19 cellular contexts compared by ENCODE assay signal in genomic region chr10:110447886-110448285, GRCh38. TPM values are rescaled to one million over a fixed set of nuclear protein-coding genes. Genes with fewer than 3 reads are reported as not detected.
DNase-seq lines count a peak whose midpoint lies in the region; ATAC-seq and TF ChIP-seq lines count a peak whose summit lies in the region.
"Had no signal": no experiment of that assay in that cellular context is flagged by ENCODE, and none has a peak within 500 bp of the region (broad histone marks: within the 10 kb centered on the region; RNA-seq: fewer than 3 reads in every experiment).

No MANE protein-coding gene starts in this region.

- H3F3A ChIP-seq in SK-N-SH (replicated peaks; ENCODE audit: insufficient read depth) = peaks cover 17% of the 10 kb centered on the region

- 100% methylated on average over 1 of the region's 1 CpG for WGBS in SK-N-SH (ENCODE audit: low lambda C conversion rate)
- WGBS in spleen, 5 donors = 94 to 100% (median 97%) methylated on average over 1 of the region's 1 CpG

- intact Hi-C loops in spleen (cut with DNase I; ENCODE audit: low total_unique reads) = no loop called here

- POLR2A ChIA-PET in SK-N-SH (lab: Yijun Ruan, JAX) = no interaction called here

- H3K9me2 ChIP-seq in SK-N-SH = no peaks in the 10 kb centered on the region

- H3K79me2 ChIP-seq in SK-N-SH (ENCODE audit: insufficient read depth) = no peaks in the 10 kb centered on the region

- H3K4me1 ChIP-seq in SK-N-SH (ENCODE audit: control insufficient read depth in 1 of 2, insufficient read depth in 2 of 2, low read depth in 1 of 2, low read length in 1 of 2) (peaks cover 10 to 18% of the 10 kb centered on the region in 2 experiments; a peak in 1 of 4 replicates), spleen (peaks cover 0 to 16% (median 0%) of the 10 kb centered on the region in 6 donors)

- H3K4me3 ChIP-seq in SK-N-SH (ENCODE audit: low read depth in 2 of 2, low read length in 1 of 2) = no peak overlapping the region
- H3K4me3 ChIP-seq in spleen = no peak overlapping the region
- H3K4me3 ChIP-seq: upper lobe of left lung had no signal

- H3K4me2 ChIP-seq in SK-N-SH = no peak overlapping the region

- H3K36me3 ChIP-seq in SK-N-SH (replicated peaks in 1 of 2; ENCODE audit: control insufficient read depth in 1 of 2, insufficient read depth in 2 of 2, low read length in 1 of 2) (no peaks in the 10 kb centered on the region), spleen (no peaks in the 10 kb centered on the region)
- H3K36me3 ChIP-seq: upper lobe of left lung had no signal

- TF ChIP-seq RAD21 in SK-N-SH (IDR thresholded peaks at IDR 0.05; ENCODE audit: low read length) = no peak

- CTCF ChIA-PET in SK-N-SH (lab: Yijun Ruan, JAX) = interaction anchor here (0.8 kb wide), 1 partner anchor 30 kb away, joined by 3 read pairs; no protein-coding TSS in a partner anchor

- TF ChIP-seq EP300 in SK-N-SH (IDR thresholded peaks at IDR 0.05; ENCODE audit: borderline replicate concordance in 1 of 2, low read depth in 1 of 2, low read length in 1 of 2) = no peak

- H3K27me3 ChIP-seq in SK-N-SH (ENCODE audit: insufficient read depth) (no peaks in the 10 kb centered on the region), spleen (replicated peaks in 1 of 7) (no peaks in the 10 kb centered on the region)
- H3K27me3 ChIP-seq: upper lobe of left lung had no signal

- H3K27ac ChIP-seq in SK-N-SH (ENCODE audit: low read depth in 2 of 2, low read length in 1 of 2) = peak overlapping the region; percentile 12 to 94; a peak in 3 of 4 replicates
- peak overlapping the region; percentile 80 for H3K27ac ChIP-seq in epithelial cell of prostate
- no peak overlapping the region for H3K27ac ChIP-seq in spleen

- peak overlapping the region; percentile 88 for H2AFZ ChIP-seq in SK-N-SH (ENCODE audit: low read depth)

- H3K9ac ChIP-seq in SK-N-SH = peak overlapping the region; percentile 51; the same call in 1 of the 2 replicates

- ATAC-seq in SK-N-SH treated with all-trans-retinoic acid at 6 μM for 48 hours (no peak), omental fat pad (ENCODE audit: low FRiP score) (no peak)

- no peak for DNase-seq in SK-N-SH
- peak; percentile 60 for DNase-seq in RKO (ENCODE audit: low spot score)
- no peak for DNase-seq in epithelial cell of prostate (ENCODE audit: low read depth, low spot score)
- peak; percentile 2 for DNase-seq in spleen
- DNase-seq in iPS-NIHi11 (ENCODE audit: low spot score) = no peak
- DNase-seq in amygdala (lab: John Stamatoyannopoulos, UW) = no peak
- no peak for DNase-seq in omental fat pad (ENCODE audit: low spot score)
- DNase-seq: activated CD4-positive, alpha-beta T cell treated with anti-CD3 and anti-CD28 coated beads for 48 hours; activated naive CD4-positive, alpha-beta T cell treated with anti-CD3 and anti-CD28 coated beads for 36 hours; CD4-positive, CD25-positive, alpha-beta regulatory T cell; DMS79 treated with DMSO at 0.1 percent for 48 hours; hypothalamus; KG1; NCI-H146; NCI-H2227 treated with DMSO at 0.1 percent for 48 hours; stimulated activated CD4-positive, alpha-beta T cell treated with anti-CD3 and anti-CD28 coated beads, Interleukin-12 subunit alpha, Interleukin-12 subunit beta, amount 100 ng/mL, for 4 hours; stimulated activated naive CD4-positive, alpha-beta T cell had no signal

- H3K9me3 ChIP-seq in SK-N-SH (no peaks in the 10 kb centered on the region), spleen (no peaks in the 10 kb centered on the region)
- H3K9me3 ChIP-seq: upper lobe of left lung had no signal

- no peaks in the 10 kb centered on the region for H4K20me1 ChIP-seq in SK-N-SH (ENCODE audit: insufficient read depth)

- TF ChIP-seq POLR2A in spleen (IDR thresholded peaks at IDR 0.05) = no peak

- TF ChIP-seq CTCF in SK-N-SH (IDR thresholded peaks at IDR 0.05) (no peak), spleen (IDR thresholded peaks at IDR 0.05 in 8 of 11, conservative IDR thresholded peaks at IDR 0.05 in 3 of 11) (no peak), omental fat pad (IDR thresholded peaks at IDR 0.05) (no peak)

TF ChIP-seq in SK-N-SH, 30 proteins besides CTCF, POLR2A, EP300 and RAD21 (continues in another document):
- TF ChIP-seq SMC3 (IDR thresholded peaks at IDR 0.05; ENCODE audit: low read depth, low read length) (no peak), ELF1 (IDR thresholded peaks at IDR 0.05) (no peak), MEF2A (IDR thresholded peaks at IDR 0.05; ENCODE audit: borderline replicate concordance, low read depth) (no peak), RCOR1 (IDR thresholded peaks at IDR 0.05; ENCODE audit: low read length) (no peak), RFX5 (IDR thresholded peaks at IDR 0.05; ENCODE audit: low read length) (no peak), MAX (IDR thresholded peaks at IDR 0.05; ENCODE audit: low read depth) (no peak), POLR2AphosphoS5 (IDR thresholded peaks at IDR 0.05; ENCODE audit: low read depth, low read length) (no peak), FOXM1 (IDR thresholded peaks at IDR 0.05; ENCODE audit: low read depth) (no peak), MXI1 (IDR thresholded peaks at IDR 0.05; ENCODE audit: low read depth, low read length) (no peak), GABPA (IDR thresholded peaks at IDR 0.05; ENCODE audit: low read depth) (no peak), GATA2 (CRISPR knock-in tag; IDR thresholded peaks at IDR 0.05) (no peak), NFIC (IDR thresholded peaks at IDR 0.05; ENCODE audit: borderline replicate concordance) (no peak), NRF1 (IDR thresholded peaks at IDR 0.05; ENCODE audit: low read depth, low read length) (no peak), CHD2 (IDR thresholded peaks at IDR 0.05; ENCODE audit: low read length, partially characterized antibody) (no peak), RXRA (IDR thresholded peaks at IDR 0.05; ENCODE audit: borderline replicate concordance, low read depth) (no peak), USF2 (IDR thresholded peaks at IDR 0.05; ENCODE audit: borderline replicate concordance, low read depth, low read length) (no peak), TAF1 (IDR thresholded peaks at IDR 0.05; ENCODE audit: borderline replicate concordance, low read depth, low read length) (no peak)

TF ChIP-seq in SK-N-SH treated with all-trans-retinoic acid at 6 μM for 48 hours, 23 proteins besides CTCF, POLR2A, EP300 and RAD21:
- TF ChIP-seq SNAI2 (CRISPR knock-in tag; IDR thresholded peaks at IDR 0.05) (no peak), ZFP30 (CRISPR knock-in tag; IDR thresholded peaks at IDR 0.05) (no peak), TOX (CRISPR knock-in tag; IDR thresholded peaks at IDR 0.05; ENCODE audit: borderline replicate concordance) (no peak), ESRRG (CRISPR knock-in tag; IDR thresholded peaks at IDR 0.05) (no peak), POU6F1 (CRISPR knock-in tag; IDR thresholded peaks at IDR 0.05; ENCODE audit: borderline replicate concordance, low read depth) (no peak), ZC3H10 (CRISPR knock-in tag; IDR thresholded peaks at IDR 0.05) (no peak), CSDC2 (CRISPR knock-in tag; IDR thresholded peaks at IDR 0.05) (no peak), BACH2 (CRISPR knock-in tag; IDR thresholded peaks at IDR 0.05; ENCODE audit: borderline replicate concordance) (no peak), CREB5 (CRISPR knock-in tag; IDR thresholded peaks at IDR 0.05; ENCODE audit: low read depth) (no peak), ARNTL (CRISPR knock-in tag; IDR thresholded peaks at IDR 0.05; ENCODE audit: borderline replicate concordance, low read depth) (no peak)
TF ChIP-seq in SK-N-SH treated with all-trans-retinoic acid at 6 μM for 48 hours: peak in this region for 0.

RNA-seq across cellular contexts. Expression of gene DUSP5, which starts 49.8 kb away (rescaled TPM):
- polyA plus RNA-seq in SK-N-SH (2012; rRNA removed) (38.2 and 52.0 TPM in 2 replicates), spleen (10 to 100 TPM in 2 of 3 donors, 1 to 10 TPM in 1; 9.7 to 17.2 (median 15.7) TPM)
- polyA plus RNA-seq in SK-N-SH (2012; cell fraction: cytosol; rRNA removed) = 32.6 and 37.1 TPM in 2 replicates
- 60.7 and 85.8 TPM in 2 replicates for polyA plus RNA-seq in SK-N-SH (2012; cell fraction: nucleus; rRNA removed)
- total RNA-seq in spleen (10 to 100 TPM; 17.2 to 71.8 (median 35.6) TPM), omental fat pad (10 to 100 TPM in 3 of 4 donors, 1 to 10 TPM in 1; 9.2 to 71.4 (median 41.4) TPM)

Comparison
In these comparisons a context has a peak if more than half of its experiments do, and no peak if none do; other contexts are left out.
1. DNase-seq: peak in RKO (single experiment) and spleen (single experiment); none in SK-N-SH (single experiment), epithelial cell of prostate (single experiment), iPS-NIHi11 (single experiment), amygdala (0 of 56) and omental fat pad (single experiment).
2. H3K27ac ChIP-seq: peak in SK-N-SH (2 of 2) and epithelial cell of prostate (single experiment); none in spleen (0 of 8).